Comparison of ENCODE assay signal across 1 cellular context in genomic region chr15:69454953-69455352, GRCh38.
TF ChIP-seq lines count a peak whose summit lies in the region.

No MANE protein-coding gene starts in this region.

TF ChIP-seq in HepG2, 621 proteins besides CTCF, POLR2A, EP300 and RAD21:
- TF ChIP-seq FOXO1 (CRISPR knock-in tag; IDR thresholded peaks at IDR 0.05), result no peak
- no peak for TF ChIP-seq NPAS2 (CRISPR knock-in tag; IDR thresholded peaks at IDR 0.05; ENCODE audit: borderline replicate concordance)
- TF ChIP-seq TFAP4 (IDR thresholded peaks at IDR 0.05; ENCODE audit: borderline replicate concordance, low read depth), result peak; percentile 13; the same call in 1 of the 2 replicates
- no peak for TF ChIP-seq PREB (CRISPR knock-in tag; IDR thresholded peaks at IDR 0.05)
- peak; percentile 43; the same call in 1 of the 2 replicates for TF ChIP-seq POLR2AphosphoS5 (IDR thresholded peaks at IDR 0.05; ENCODE audit: low read depth, low read length)
- no peak for TF ChIP-seq MTERF4 (CRISPR knock-in tag; IDR thresholded peaks at IDR 0.05)
- no peak for TF ChIP-seq MZF1 (CRISPR knock-in tag; IDR thresholded peaks at IDR 0.05; ENCODE audit: borderline replicate concordance)
- TF ChIP-seq ZNF235 (CRISPR knock-in tag; IDR thresholded peaks at IDR 0.05; ENCODE audit: borderline replicate concordance), result no peak
- TF ChIP-seq RBM22 (optimal IDR thresholded peaks at IDR 0.05; ENCODE audit: low read length), result peak; percentile 77
- TF ChIP-seq POLR2G (IDR thresholded peaks at IDR 0.05; ENCODE audit: low read depth, low read length), result 0 out of 2 replicates have a peak, but pooled peaks have one; percentile 22
- TF ChIP-seq ZNF431 (CRISPR knock-in tag; IDR thresholded peaks at IDR 0.05; ENCODE audit: borderline replicate concordance, low read depth), result no peak
- no peak for TF ChIP-seq GPBP1L1 (CRISPR knock-in tag; IDR thresholded peaks at IDR 0.05)
- 0 out of 2 replicates have a peak, but pooled peaks have one; percentile 19 for TF ChIP-seq ZFY (CRISPR knock-in tag; IDR thresholded peaks at IDR 0.05)
- TF ChIP-seq FOXA1 (IDR thresholded peaks at IDR 0.05), result no peak
- peak; percentile 16; the same call in 1 of the 2 replicates for TF ChIP-seq FOXA1 (CRISPR knock-in tag; IDR thresholded peaks at IDR 0.05)
- TF ChIP-seq ZNF687 (CRISPR knock-in tag; IDR thresholded peaks at IDR 0.05), result 0 out of 2 replicates have a peak, but pooled peaks have one; percentile 14
